8 cellular contexts compared by ENCODE assay signal in genomic region chr15:43769584-43770228, GRCh38. TPM values are rescaled to one million over a fixed set of nuclear protein-coding genes. Genes with fewer than 3 reads are reported as not detected.
A peak's percentile ranks its signal among the peaks of the same experiment; 100 is the strongest.
DNase-seq lines count a peak whose midpoint lies in the region; ATAC-seq, FAIRE-seq and TF ChIP-seq lines count a peak whose summit lies in the region.

No MANE protein-coding gene starts in this region.

- H3K4me3 ChIP-seq in GM23248 (no peak overlapping the region), OCI-LY7 (ENCODE audit: low read depth, low read length, poor library complexity, severe bottlenecking) (no peak overlapping the region), fibroblast of villous mesenchyme (ENCODE audit: low read depth, low read length) (no peak overlapping the region), pancreas (no peak overlapping the region)

- H3K9ac ChIP-seq in GM23248, result no peak overlapping the region

- TF ChIP-seq CTCF in OCI-LY7 (conservative IDR thresholded peaks at IDR 0.05; ENCODE audit: low read length) (peak; percentile 93), fibroblast of villous mesenchyme (IDR thresholded peaks at IDR 0.05; ENCODE audit: insufficient read depth, low read depth, low read length) (peak; percentile 89), pancreas (IDR thresholded peaks at IDR 0.05) (peak; percentile 51 to 72 (median 61))

- POLR2A ChIA-PET in OCI-LY7 (lab: Charles Lee), result interaction anchor here (0.9 to 1.2 kb wide), 2 partner anchors 19 to 31 kb away, joined by 3 read pairs; partner anchors contain the start of genes HYPK and SERINC4

- CTCF ChIA-PET in OCI-LY7 (lab: Charles Lee; ENCODE audit: unreplicated experiment), result interaction anchor here (1.3 kb wide), 1 partner anchor 19 kb away, joined by 3 read pairs; no protein-coding TSS in a partner anchor

- peak; percentile 34 for FAIRE-seq in pancreas (lab: Jason Lieb, UNC)

- intact Hi-C loops in OCI-LY7 (cut with micrococcal nuclease; ENCODE audit: unreplicated experiment) (no loop called here), pancreas (cut with DNase I) (no loop called here)

- peak; percentile 76 for DNase-seq in AG20443 (ENCODE audit: low spot score)
- DNase-seq in GM23248, result peak; percentile 81
- DNase-seq in OCI-LY7 (ENCODE audit: low spot score), result peak; percentile 70
- DNase-seq in activated T-cell treated with anti-CD3 and anti-CD28 coated beads, Interleukin-2, amount 50 U/mL, for 1 hour, result peak; percentile 61
- DNase-seq in fibroblast of villous mesenchyme (ENCODE audit: low read depth), result peak; percentile 66
- peak in 2 of 6 donors; percentile 48 to 49 for DNase-seq in pancreas

- H3K9me2 ChIP-seq in GM23248 (ENCODE audit: insufficient read depth) (no peaks in the 10 kb centered on the region), OCI-LY7 (ENCODE audit: insufficient read depth, low read length) (no peaks in the 10 kb centered on the region)

- no TSS peak for BruUV-seq in OCI-LY7 (replicated peaks; lab: Mats Ljungman, UMichigan)

- in situ Hi-C loops in GM23248 (cut with MboI), result no loop called here

- H3K27me3 ChIP-seq in GM23248 (replicated peaks; ENCODE audit: insufficient read depth), result no peaks in the 10 kb centered on the region
- H3K27me3 ChIP-seq in pancreas, result no peaks in the 10 kb centered on the region

- H3F3A ChIP-seq in GM23248 (ENCODE audit: insufficient read depth), result peaks cover 69% of the 10 kb centered on the region

- H3K4me2 ChIP-seq in GM23248 (ENCODE audit: unreplicated experiment), result no peak overlapping the region
- H3K4me2 ChIP-seq in OCI-LY7 (ENCODE audit: low read length), result no peak overlapping the region

- H2AFZ ChIP-seq in GM23248 (no peak overlapping the region), OCI-LY7 (ENCODE audit: low read length) (no peak overlapping the region)

- no peaks in the 10 kb centered on the region for H4K20me1 ChIP-seq in GM23248 (ENCODE audit: insufficient read depth)
- H4K20me1 ChIP-seq in OCI-LY7 (ENCODE audit: insufficient read depth, low read length), result peaks cover 33% of the 10 kb centered on the region

- H3K27ac ChIP-seq in GM23248 (no peak overlapping the region), OCI-LY7 (ENCODE audit: low read depth, low read length, poor library complexity, severe bottlenecking) (peak overlapping the region; percentile 34), pancreas (no peak overlapping the region)

- ATAC-seq in pancreas (peak; percentile 47 to 88 (median 81)), HG03442 (IDR thresholded peaks at IDR 0.05; ENCODE audit: unreplicated experiment) (no peak), HG03521 (IDR thresholded peaks at IDR 0.05; ENCODE audit: unreplicated experiment) (no peak)

- H3K4me1 ChIP-seq in GM23248 (ENCODE audit: insufficient read depth) (no peaks in the 10 kb centered on the region), OCI-LY7 (ENCODE audit: insufficient read depth, low read length, poor library complexity, severe bottlenecking) (peaks cover 34% of the 10 kb centered on the region), pancreas (no peaks in the 10 kb centered on the region)

- peaks cover 74% of the 10 kb centered on the region for H3K36me3 ChIP-seq in GM23248 (ENCODE audit: low read depth)
- H3K36me3 ChIP-seq in OCI-LY7 (ENCODE audit: insufficient read depth, low read length), result peaks cover 100% of the 10 kb centered on the region
- H3K36me3 ChIP-seq in pancreas, result peaks cover 10 to 89% (median 59%) of the 10 kb centered on the region in 3 donors

- 0 out of 2 replicates have a peak, but pooled peaks cover 5% of the 10 kb centered on the region for H3K79me2 ChIP-seq in GM23248 (ENCODE audit: insufficient read depth)
- peaks cover 40% of the 10 kb centered on the region; the same call in 1 of the 2 replicates for H3K79me2 ChIP-seq in OCI-LY7 (ENCODE audit: insufficient read depth, low read depth, low read length)

- H3K9me3 ChIP-seq in GM23248 (ENCODE audit: low read depth) (no peaks in the 10 kb centered on the region), OCI-LY7 (ENCODE audit: low read length) (no peaks in the 10 kb centered on the region), pancreas (no peaks in the 10 kb centered on the region)

- 51 to 52% methylated on average over 5 of the region's 5 CpGs for WGBS in GM23248 (ENCODE audit: low coverage in 1 of 2, low lambda C conversion rate in 2 of 2, missing lambda C conversion rate in 2 of 2), 2 experiments
- WGBS in pancreas, 2 donors, result 60 to 67% methylated on average over 5 of the region's 5 CpGs

RNA-seq across cellular contexts. Expression of gene ELL3, which starts 7.1 kb away (rescaled TPM):
- total RNA-seq in GM23248 (2014; rRNA removed; shearing (Covaris generic)), result 5.2 and 6.4 TPM in 2 replicates
- polyA plus RNA-seq in GM23248 (2016; fragmentation: Nextera tagmentation; extraction: Ambion mirVana) (1.4 and 1.5 TPM in 2 replicates), pancreas (1 to 10 TPM; 1.9 to 2.1 TPM)
- total RNA-seq in OCI-LY7 (2014; rRNA removed; shearing (Covaris generic)), result 296 and 306 TPM in 2 replicates
- total RNA-seq in OCI-LY7 (2022) (116 and 134 TPM in 2 replicates), fibroblast of villous mesenchyme (1.6 and 4.3 TPM in 2 replicates), pancreas (1 to 10 TPM; 1.2 to 3.1 (median 2.0) TPM)

RNA-seq across cellular contexts. Expression of gene SERF2, which starts 22.4 kb away (rescaled TPM):
- 996 and 1,573 TPM in 2 replicates for total RNA-seq in GM23248 (2014; rRNA removed; shearing (Covaris generic))
- polyA plus RNA-seq in GM23248 (2016; fragmentation: Nextera tagmentation; extraction: Ambion mirVana) (3,240 and 3,311 TPM in 2 replicates), pancreas (1,000 to 10,000 TPM in 1 of 2 donors, 100 to 1,000 TPM in 1; 943 to 1,722 TPM)
- 581 and 622 TPM in 2 replicates for total RNA-seq in OCI-LY7 (2014; rRNA removed; shearing (Covaris generic))
- total RNA-seq in OCI-LY7 (2022) (1,328 and 1,370 TPM in 2 replicates), fibroblast of villous mesenchyme (255 and 321 TPM in 2 replicates), pancreas (100 to 1,000 TPM; 245 to 540 (median 381) TPM)

RNA-seq across cellular contexts. Expression of gene PDIA3, which starts 23.5 kb away (rescaled TPM):
- total RNA-seq in GM23248 (2014; rRNA removed; shearing (Covaris generic)), result 215 and 224 TPM in 2 replicates
- 1,087 and 1,111 TPM in 2 replicates for polyA plus RNA-seq in GM23248 (2016; fragmentation: Nextera tagmentation; extraction: Ambion mirVana)
- 79.1 and 82.1 TPM in 2 replicates for total RNA-seq in OCI-LY7 (2014; rRNA removed; shearing (Covaris generic))
- total RNA-seq in OCI-LY7 (2022), result 243 and 293 TPM in 2 replicates
- total RNA-seq in fibroblast of villous mesenchyme, result 120 and 185 TPM in 2 replicates
- total RNA-seq in pancreas, result 100 to 1,000 TPM; 130 to 290 (median 248) TPM
- 100 to 1,000 TPM; 144 to 189 TPM for polyA plus RNA-seq in pancreas

RNA-seq across cellular contexts. Expression of gene SERINC4, which starts 30.3 kb away (rescaled TPM):
- total RNA-seq in GM23248 (2014; rRNA removed; shearing (Covaris generic)), result not detected in 2 replicates
- not detected in 2 replicates for polyA plus RNA-seq in GM23248 (2016; fragmentation: Nextera tagmentation; extraction: Ambion mirVana)
- 0.23 and 0.60 TPM in 2 replicates for total RNA-seq in OCI-LY7 (2014; rRNA removed; shearing (Covaris generic))
- total RNA-seq in OCI-LY7 (2022), result 1.1 and 1.9 TPM in 2 replicates
- total RNA-seq in fibroblast of villous mesenchyme, result under 0.01 TPM in 1 of 2 replicates, not detected in the other
- under 1 TPM in 2 of 6 donors, not detected in 4; 0.14 to 0.22 TPM for total RNA-seq in pancreas
- polyA plus RNA-seq in pancreas, result under 1 TPM; 0.23 to 0.47 TPM

RNA-seq across cellular contexts. Expression of gene HYPK, which starts 30.7 kb away (rescaled TPM):
- total RNA-seq in GM23248 (2014; rRNA removed; shearing (Covaris generic)), result 0.76 and 8.2 TPM in 2 replicates
- 14.0 and 19.9 TPM in 2 replicates for polyA plus RNA-seq in GM23248 (2016; fragmentation: Nextera tagmentation; extraction: Ambion mirVana)
- 16.1 and 25.0 TPM in 2 replicates for total RNA-seq in OCI-LY7 (2014; rRNA removed; shearing (Covaris generic))
- total RNA-seq in OCI-LY7 (2022), result 48.9 and 53.6 TPM in 2 replicates
- total RNA-seq in fibroblast of villous mesenchyme, result 6.4 and 6.9 TPM in 2 replicates
- total RNA-seq in pancreas, result 1 to 10 TPM; 3.1 to 7.1 (median 5.1) TPM
- polyA plus RNA-seq in pancreas, result 10 to 100 TPM in 1 of 2 donors, 1 to 10 TPM in 1; 5.0 to 25.6 TPM

Comparison
In these comparisons a context has a peak if more than half of its experiments do, and no peak if none do; other contexts are left out.
1. ATAC-seq: peak in pancreas (4 of 4); none in HG03442 (single experiment) and HG03521 (single experiment).
2. RNA of gene ELL3, which starts 7.1 kb away (total RNA-seq): 116 to 306 TPM in OCI-LY7; 5.2 to 6.4 TPM in GM23248, 1.6 to 4.3 TPM in fibroblast of villous mesenchyme and 1.2 to 3.1 TPM in pancreas; every median in the first group is over 10 times any median in the second.
3. Peak in every context shown above with its lines, with median percentiles within 50 percentile points of each other: CTCF ChIP-seq.